Comparison of ENCODE assay signal across 8 cellular contexts in genomic region chr2:47272031-47272864, GRCh38.
DNase-seq lines count a peak whose midpoint lies in the region; ATAC-seq, FAIRE-seq and TF ChIP-seq lines count a peak whose summit lies in the region.

No MANE protein-coding gene starts in this region.

- no peaks in the 10 kb centered on the region; the same call in 1 of the 2 replicates for H3K27me3 Mint-ChIP-seq in HFFc6 (ENCODE audit: insufficient read depth)

- no peaks in the 10 kb centered on the region for H3K9me3 ChIP-seq in kidney (ENCODE audit: control insufficient read depth in 1 of 2, low read length in 2 of 2)

- H3K4me1 ChIP-seq in kidney (ENCODE audit: control insufficient read depth in 1 of 2, insufficient read depth in 1 of 2, low read depth in 1 of 2, low read length in 2 of 2) = peaks cover 14 to 23% of the 10 kb centered on the region in 2 donors

- H3K9me3 Mint-ChIP-seq in HFFc6 = no peaks in the 10 kb centered on the region

- H3K36me3 Mint-ChIP-seq in HFFc6 (ENCODE audit: low read depth) = peaks cover 6% of the 10 kb centered on the region

- peak overlapping the region; percentile 60 for H3K4me3 Mint-ChIP-seq in HFFc6

- H3K36me3 ChIP-seq in kidney (ENCODE audit: control insufficient read depth in 1 of 2, insufficient read depth in 2 of 2, low read length in 2 of 2) = no peaks in the 10 kb centered on the region

- FAIRE-seq in kidney (lab: Jason Lieb, UNC) = no peak

- H3K4me1 Mint-ChIP-seq in HFFc6 (ENCODE audit: low read depth) = peaks cover 52% of the 10 kb centered on the region

- peak overlapping the region; percentile 55 to 87 for H3K27ac ChIP-seq in kidney (ENCODE audit: low read depth in 2 of 2, low read length in 2 of 2)

- H3K4me3 ChIP-seq in kidney (ENCODE audit: low read length in 2 of 2) = peak overlapping the region; percentile 62 to 63

- intact Hi-C loops in kidney (cut with DNase I) = no loop called here

- peak overlapping the region; percentile 95 for H3K27ac Mint-ChIP-seq in HFFc6

- DNase-seq in GM03348 (ENCODE audit: low spot score) = peak; percentile 92
- DNase-seq in HFFc6 = peak; percentile 57
- peak; percentile 16 to 60 for DNase-seq in NCI-H1930 (lab: John Stamatoyannopoulos, UW)
- peak; percentile 11 for DNase-seq in activated CD4-positive, CD25-positive, alpha-beta regulatory T cell treated with anti-CD3 and anti-CD28 coated beads, Interleukin-2, amount 50 U/mL, for 16 hours (ENCODE audit: low read depth, low spot score)
- peak; percentile 41 for DNase-seq in central memory CD4-positive, alpha-beta T cell
- DNase-seq in kidney = peak; percentile 95
- peak; percentile 8 to 41 for DNase-seq in stimulated activated CD4-positive, alpha-beta T cell treated with anti-CD3 and anti-CD28 coated beads, Interleukin-15, amount 100 ng/mL, for 1 hour (ENCODE audit: low read depth in 1 of 2, low spot score in 1 of 2)

- peak; percentile 100 for TF ChIP-seq CTCF in HFFc6 (IDR thresholded peaks at IDR 0.05)
- peak; percentile 85 for TF ChIP-seq CTCF in kidney (IDR thresholded peaks at IDR 0.05; ENCODE audit: borderline replicate concordance, extremely low read depth, insufficient read depth)

- ATAC-seq in GM21619 (IDR thresholded peaks at IDR 0.05; ENCODE audit: unreplicated experiment) = no peak

- peak overlapping the region; percentile 32 to 74 for H3K9ac ChIP-seq in kidney (ENCODE audit: low read length in 2 of 2)

Comparison
In these comparisons a context has a peak if more than half of its experiments do, and no peak if none do; other contexts are left out.
1. DNase-seq: peak in every context shown above with its lines; median percentile 95 in kidney; 92 in GM03348; 57 in HFFc6; 41 in central memory CD4-positive, alpha-beta T cell; 38 in NCI-H1930; 24 in stimulated activated CD4-positive, alpha-beta T cell treated with anti-CD3 and anti-CD28 coated beads, Interleukin-15, amount 100 ng/mL, for 1 hour; 11 in activated CD4-positive, CD25-positive, alpha-beta regulatory T cell treated with anti-CD3 and anti-CD28 coated beads, Interleukin-2, amount 50 U/mL, for 16 hours.